8 cellular contexts compared by ENCODE assay signal in genomic region chr22:29310863-29311339, GRCh38. TPM values are rescaled to one million over a fixed set of nuclear protein-coding genes. Genes with fewer than 3 reads are reported as not detected.
DNase-seq lines count a peak whose midpoint lies in the region; ATAC-seq and TF ChIP-seq lines count a peak whose summit lies in the region.

No MANE protein-coding gene starts in this region.

- no peak overlapping the region for H3K23ac ChIP-seq in H9 (ENCODE audit: insufficient read length, low read depth, low read length)

- peaks cover 11% of the 10 kb centered on the region for H3K23me2 ChIP-seq in H9 (ENCODE audit: insufficient read length, low read depth, low read length, poor library complexity, severe bottlenecking)

- H3K4me1 ChIP-seq in H9 (ENCODE audit: insufficient read depth, low read length) (no peaks in the 10 kb centered on the region), heart left ventricle (peaks cover 9 to 87% (median 69%) of the 10 kb centered on the region in 12 donors), psoas muscle (peaks cover 37% of the 10 kb centered on the region), urinary bladder (ENCODE audit: insufficient read depth) (no peaks in the 10 kb centered on the region)

- DNase-seq in AG10803 (ENCODE audit: low read depth) (peak; percentile 98), H9 (peak; percentile 84), RPMI8226 (peak; percentile 78), amniotic epithelial cell (ENCODE audit: low read depth) (peak; percentile 93), heart left ventricle (peak; percentile 97), psoas muscle (peak; percentile 95 to 97)

- no peak overlapping the region for H4K91ac ChIP-seq in H9 (ENCODE audit: insufficient read length, low read depth, low read length)

- H3K27me3 Mint-ChIP-seq in H9 (ENCODE audit: low read depth) = peaks cover 38% of the 10 kb centered on the region

- no peaks in the 10 kb centered on the region for H3K79me1 ChIP-seq in H9 (ENCODE audit: insufficient read depth, low read depth, low read length, poor library complexity, severe bottlenecking)

- H3K9me3 Mint-ChIP-seq in H9 = peaks cover 2 to 11% of the 10 kb centered on the region in 2 experiments; a peak in 4 of 5 replicates

- H3K9me3 ChIP-seq in H9 (ENCODE audit: control insufficient read depth, low read depth, low read length) (no peaks in the 10 kb centered on the region), heart left ventricle (no peaks in the 10 kb centered on the region), psoas muscle (no peaks in the 10 kb centered on the region)

- H3K79me2 ChIP-seq in H9 (ENCODE audit: insufficient read depth, low read length) = no peaks in the 10 kb centered on the region

- peak overlapping the region; percentile 71 for H3K14ac ChIP-seq in H9 (ENCODE audit: insufficient read depth, low read length)

- intact Hi-C loops in heart left ventricle (cut with DNase I) = no loop called here
- intact Hi-C loops in psoas muscle (cut with DNase I) = no loop called here

- TF ChIP-seq CTCF in AG10803 (conservative IDR thresholded peaks at IDR 0.05; ENCODE audit: low read length) = no peak
- TF ChIP-seq CTCF in H9 (conservative IDR thresholded peaks at IDR 0.05) = no peak
- TF ChIP-seq CTCF in heart left ventricle (IDR thresholded peaks at IDR 0.05) = no peak
- TF ChIP-seq CTCF in psoas muscle (IDR thresholded peaks at IDR 0.05) = no peak

- H2BK15ac ChIP-seq in H9 (ENCODE audit: low read depth, low read length) = no peak overlapping the region

- H3K9ac ChIP-seq in H9 (ENCODE audit: extremely low read depth, insufficient read length, low read length) = no peak overlapping the region

- no peak overlapping the region for H2BK20ac ChIP-seq in H9 (ENCODE audit: low read depth, low read length, poor library complexity, severe bottlenecking)

- peak in 1 of 2 donors; percentile 25 for TF ChIP-seq POLR2A in heart left ventricle (IDR thresholded peaks at IDR 0.05)

- H3K4me3 ChIP-seq in AG10803 (ENCODE audit: low read length) = peak overlapping the region; percentile 38
- H3K4me3 ChIP-seq in heart left ventricle = peak overlapping the region in 10 of 12 donors; percentile 26 to 52 (median 41)
- peak overlapping the region; percentile 48 for H3K4me3 ChIP-seq in psoas muscle
- H3K4me3 ChIP-seq in urinary bladder (ENCODE audit: low read depth, low read length) = peak overlapping the region; percentile 15

- H3K27me3 ChIP-seq in H9 (ENCODE audit: insufficient read depth, low read length) = peaks cover 22% of the 10 kb centered on the region
- H3K27me3 ChIP-seq in heart left ventricle = peaks cover 4 to 30% (median 17%) of the 10 kb centered on the region in 9 donors
- H3K27me3 ChIP-seq in psoas muscle (ENCODE audit: insufficient read depth in 3 of 3, low read length in 2 of 3) = peaks cover 0 to 27% (median 15%) of the 10 kb centered on the region in 3 donors

- ATAC-seq in heart left ventricle (peak; percentile 57 to 86 (median 65)), psoas muscle (peak; percentile 16 to 40 (median 25)), HG03108 (IDR thresholded peaks at IDR 0.05; ENCODE audit: unreplicated experiment) (no peak)

- peaks cover 0 to 13% (median 0%) of the 10 kb centered on the region in 9 donors for H3K36me3 ChIP-seq in heart left ventricle
- no peaks in the 10 kb centered on the region for H3K36me3 ChIP-seq in psoas muscle (ENCODE audit: insufficient read depth in 1 of 2, low read depth in 1 of 2)
- H3K36me3 ChIP-seq in urinary bladder (ENCODE audit: insufficient read depth) = no peaks in the 10 kb centered on the region

- no peak overlapping the region for H2BK12ac ChIP-seq in H9 (ENCODE audit: insufficient read length, low read depth, low read length)

- H4K5ac ChIP-seq in H9 (ENCODE audit: insufficient read length, low read depth, low read length) = no peak overlapping the region

- no peak overlapping the region for H2AK5ac ChIP-seq in H9 (ENCODE audit: insufficient read length, low read length)

- no peak overlapping the region for H2AFZ ChIP-seq in H9 (ENCODE audit: low read length)

- no peak overlapping the region for H2BK120ac ChIP-seq in H9 (ENCODE audit: low read depth, low read length, poor library complexity, severe bottlenecking)

- no peak overlapping the region for H4K8ac ChIP-seq in H9 (replicated peaks; ENCODE audit: insufficient read length, low read depth, low read length)

- no peak overlapping the region for H2BK5ac ChIP-seq in H9 (ENCODE audit: insufficient read length, low read length)

- WGBS in H9 (ENCODE audit: extremely low coverage, insufficient read length, low lambda C conversion rate) = no CpG with 5 or more reads among the region's 18 CpGs
- 13 to 31% (median 17%) methylated on average over 13 to 18 of the region's 18 CpGs for WGBS in heart left ventricle, 4 donors
- 30 to 37% (median 34%) methylated on average over 17 to 18 of the region's 18 CpGs for WGBS in psoas muscle, 3 donors
- WGBS in urinary bladder = 8% methylated on average over 18 of the region's 18 CpGs

- H3K36me3 Mint-ChIP-seq in H9 (ENCODE audit: insufficient read depth in 1 of 3, low read depth in 3 of 3) = peaks cover 0 to 5% (median 0%) of the 10 kb centered on the region in 3 experiments; a peak in 3 of 7 replicates

- no peak overlapping the region for H3K4ac ChIP-seq in H9 (ENCODE audit: low read depth, low read length)

- H3K27ac ChIP-seq in H9 (ENCODE audit: insufficient read length, low read depth, low read length) (no peak overlapping the region), heart left ventricle (peak overlapping the region; percentile 70 to 95 (median 90)), psoas muscle (peak overlapping the region; percentile 60), urinary bladder (ENCODE audit: low read depth) (peak overlapping the region; percentile 59)

- peak overlapping the region; percentile 77 for H3K18ac ChIP-seq in H9 (ENCODE audit: insufficient read length, low read depth, low read length)

- H3K56ac ChIP-seq in H9 (ENCODE audit: insufficient read length, low read depth, low read length) = no peak overlapping the region

- H3T11ph ChIP-seq in H9 (ENCODE audit: low read length) = no peak overlapping the region

- no peaks in the 10 kb centered on the region for H4K20me1 ChIP-seq in H9 (ENCODE audit: control insufficient read depth, insufficient read depth, insufficient read length)

- H3K27ac Mint-ChIP-seq in H9 = peak overlapping the region in 1 of 3 experiments; percentile 44; a peak in 1 of 7 replicates

- H3K4me3 Mint-ChIP-seq in H9 = no peak overlapping the region

- no peak overlapping the region for H3K4me2 ChIP-seq in H9 (ENCODE audit: insufficient read depth, insufficient read length, low read length)

- H3K4me1 Mint-ChIP-seq in H9 = peaks cover 19 to 34% of the 10 kb centered on the region in 2 experiments

RNA-seq across cellular contexts. Expression of gene GAS2L1, which starts 4.5 kb away (rescaled TPM):
- 8.0 and 8.1 TPM in 2 replicates for total RNA-seq in H9 (2021)
- total RNA-seq in heart left ventricle = 10 to 100 TPM; 12.0 to 46.6 (median 16.8) TPM
- 10 to 100 TPM; 18.0 to 48.3 TPM for polyA plus RNA-seq in heart left ventricle
- 1 to 10 TPM; 4.6 to 7.1 (median 5.7) TPM for total RNA-seq in psoas muscle
- polyA plus RNA-seq in psoas muscle = 10 to 100 TPM in 1 of 3 donors, 1 to 10 TPM in 2; 5.0 to 19.8 (median 5.1) TPM
- 4.8 TPM for total RNA-seq in urinary bladder
- 33.7 TPM for polyA plus RNA-seq in urinary bladder

RNA-seq across cellular contexts. Expression of gene RASL10A, which starts 4.6 kb away (rescaled TPM):
- total RNA-seq in H9 (2021) = 0.90 and 0.92 TPM in 2 replicates
- 1 to 10 TPM in 5 of 9 donors, under 1 TPM in 4; 0.29 to 5.8 (median 1.3) TPM for total RNA-seq in heart left ventricle
- 1 to 10 TPM in 1 of 2 donors, under 1 TPM in 1; 0.95 to 1.1 TPM for polyA plus RNA-seq in heart left ventricle
- 1 to 10 TPM in 2 of 4 donors, under 1 TPM in 2; 0.61 to 1.2 (median 0.95) TPM for total RNA-seq in psoas muscle
- 1 to 10 TPM in 1 of 3 donors, under 1 TPM in 2; 0.32 to 3.3 (median 0.80) TPM for polyA plus RNA-seq in psoas muscle
- total RNA-seq in urinary bladder = 0.58 TPM
- polyA plus RNA-seq in urinary bladder = 2.0 TPM

RNA-seq across cellular contexts. Expression of gene EWSR1, which starts 42.8 kb away (rescaled TPM):
- total RNA-seq in H9 (2021) (456 and 462 TPM in 2 replicates), heart left ventricle (100 to 1,000 TPM; 103 to 202 (median 138) TPM), psoas muscle (100 to 1,000 TPM in 3 of 4 donors, 10 to 100 TPM in 1; 78.5 to 230 (median 156) TPM), urinary bladder (98.6 TPM)
- polyA plus RNA-seq in heart left ventricle (100 to 1,000 TPM in 1 of 2 donors, 10 to 100 TPM in 1; 94.3 to 138 TPM), psoas muscle (100 to 1,000 TPM; 108 to 152 (median 127) TPM), urinary bladder (143 TPM)

RNA-seq across cellular contexts. Expression of gene RHBDD3, which starts 43.1 kb away (rescaled TPM):
- 92.9 and 99.7 TPM in 2 replicates for total RNA-seq in H9 (2021)
- 10 to 100 TPM; 10.9 to 29.5 (median 12.6) TPM for total RNA-seq in heart left ventricle
- 10 to 100 TPM; 17.2 to 18.8 TPM for polyA plus RNA-seq in heart left ventricle
- total RNA-seq in psoas muscle = 10 to 100 TPM; 10.6 to 26.7 (median 16.2) TPM
- polyA plus RNA-seq in psoas muscle = 10 to 100 TPM; 20.3 to 36.5 (median 32.4) TPM
- total RNA-seq in urinary bladder = 11.7 TPM
- 26.9 TPM for polyA plus RNA-seq in urinary bladder
